Comparison of ENCODE assay signal across 8 cellular contexts in the genomic region with DNA sequence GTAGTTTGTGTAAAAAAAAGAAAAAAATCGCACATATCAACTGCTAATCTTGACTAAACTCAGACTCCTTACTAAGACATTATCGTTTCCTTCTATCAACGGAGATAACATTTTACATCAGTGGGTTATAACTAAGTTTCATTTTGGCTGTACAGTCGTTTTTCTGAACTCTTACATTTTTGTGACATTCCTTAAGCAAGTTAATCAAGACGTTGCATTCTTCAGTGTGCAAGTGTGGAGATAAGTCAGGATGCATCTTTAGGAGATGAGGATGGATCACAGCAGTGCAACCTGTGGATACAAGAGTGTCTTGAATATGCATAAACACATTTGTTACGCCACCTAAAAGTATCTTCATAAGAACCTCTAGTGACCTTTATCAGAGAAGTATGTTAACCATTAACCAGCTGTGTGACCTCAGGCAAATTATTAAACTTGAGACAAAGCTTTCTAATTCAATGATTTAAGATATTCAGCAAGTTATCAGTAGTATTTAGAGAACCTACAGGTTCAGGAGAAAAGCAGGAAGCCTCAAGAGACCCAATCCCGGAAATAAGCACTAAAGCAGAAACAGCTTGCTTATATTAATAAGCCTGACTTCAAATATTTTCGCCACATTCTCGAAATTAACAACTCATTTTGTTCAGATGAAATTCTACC. TPM values are rescaled to one million over a fixed set of nuclear protein-coding genes. Genes with fewer than 3 reads are reported as not detected.
A peak's percentile ranks its signal among the peaks of the same experiment; 100 is the strongest.
DNase-seq lines count a peak whose midpoint lies in the region; ATAC-seq and TF ChIP-seq lines count a peak whose summit lies in the region.

No MANE protein-coding gene starts in this region.

- H3K36me3 ChIP-seq in SU-DHL-6 (ENCODE audit: low read length) (no peaks in the 10 kb centered on the region), liver (ENCODE audit: control insufficient read depth in 4 of 4, insufficient read depth in 3 of 4, low read depth in 1 of 4, low read length in 3 of 4) (no peaks in the 10 kb centered on the region), MM.1S (replicated peaks; ENCODE audit: insufficient read depth, low read length) (no peaks in the 10 kb centered on the region)

- TF ChIP-seq RAD21 in liver (IDR thresholded peaks at IDR 0.05) = no peak

- H3K27ac ChIP-seq in SU-DHL-6 (ENCODE audit: low read depth, low read length) (no peak overlapping the region), liver (ENCODE audit: low read depth in 1 of 2, low read length in 2 of 2) (peak overlapping the region; percentile 56 to 70), MM.1S (ENCODE audit: low read length) (no peak overlapping the region)

- H3F3A ChIP-seq in SU-DHL-6 (ENCODE audit: insufficient read depth) (no peaks in the 10 kb centered on the region), MM.1S (ENCODE audit: insufficient read depth, low read length) (no peaks in the 10 kb centered on the region)

- TF ChIP-seq POLR2A in lower leg skin (IDR thresholded peaks at IDR 0.05) = no peak

- H3K4me3 ChIP-seq in GM12875 (ENCODE audit: low read depth, low read length) = peak overlapping the region; percentile 2
- no peak overlapping the region for H3K4me3 ChIP-seq in SU-DHL-6 (ENCODE audit: insufficient read depth, low read length, poor library complexity, severe bottlenecking)
- H3K4me3 ChIP-seq in liver (ENCODE audit: low read depth in 1 of 3, low read length in 3 of 3) = peak overlapping the region; percentile 38 to 59 (median 51)
- no peak overlapping the region for H3K4me3 ChIP-seq in MM.1S (ENCODE audit: low read length)
- no peak overlapping the region for H3K4me3 ChIP-seq in lower leg skin (ENCODE audit: low read depth, poor library complexity, severe bottlenecking)

- H3K9me2 ChIP-seq in SU-DHL-6 (replicated peaks; ENCODE audit: insufficient read depth, low read length) (no peaks in the 10 kb centered on the region), MM.1S (replicated peaks; ENCODE audit: insufficient read depth, low read length) (no peaks in the 10 kb centered on the region)

- H3K27me3 ChIP-seq in SU-DHL-6 (ENCODE audit: low read length) = no peaks in the 10 kb centered on the region
- H3K27me3 ChIP-seq in liver (ENCODE audit: control insufficient read depth in 4 of 4, insufficient read depth in 4 of 4, low read length in 3 of 4) = no peaks in the 10 kb centered on the region
- no peaks in the 10 kb centered on the region for H3K27me3 ChIP-seq in MM.1S (replicated peaks; ENCODE audit: insufficient read depth, low read length)

- no peak for DNase-seq in stimulated activated CD4-positive, alpha-beta T cell treated with anti-CD3 and anti-CD28 coated beads, Interleukin-15, amount 100 ng/mL, for 24 hours
- DNase-seq in MM.1S = no peak
- DNase-seq in NCI-H774 (lab: John Stamatoyannopoulos, UW) = no peak
- no peak for DNase-seq in lower leg skin (ENCODE audit: low spot score in 2 of 2)

- WGBS in liver = 5% methylated on average over 9 of the region's 9 CpGs
- 61% methylated on average over 9 of the region's 9 CpGs for WGBS in lower leg skin, 2 donors

- peak overlapping the region; percentile 20 for H3K4me2 ChIP-seq in SU-DHL-6 (ENCODE audit: low read depth, low read length, poor library complexity, severe bottlenecking)
- no peak overlapping the region for H3K4me2 ChIP-seq in MM.1S (ENCODE audit: low read depth, low read length)

- TF ChIP-seq CTCF in GM12875 (IDR thresholded peaks at IDR 0.05; ENCODE audit: borderline replicate concordance, insufficient read depth, low read depth, low read length) = no peak
- no peak for TF ChIP-seq CTCF in SU-DHL-6 (IDR thresholded peaks at IDR 0.05; ENCODE audit: insufficient read depth, low read length, poor library complexity, severe bottlenecking)
- no peak for TF ChIP-seq CTCF in liver (IDR thresholded peaks at IDR 0.05; ENCODE audit: low read depth, low read length, missing input control)
- no peak for TF ChIP-seq CTCF in MM.1S (IDR thresholded peaks at IDR 0.05; ENCODE audit: low read length)
- no peak for TF ChIP-seq CTCF in lower leg skin (IDR thresholded peaks at IDR 0.05)

- peak; percentile 61 for ATAC-seq in GM21825 (IDR thresholded peaks at IDR 0.05; ENCODE audit: unreplicated experiment)

- H3K9me3 ChIP-seq in SU-DHL-6 (ENCODE audit: insufficient read depth, low read length) (no peaks in the 10 kb centered on the region), liver (ENCODE audit: control insufficient read depth in 4 of 4, low read length in 3 of 4) (no peaks in the 10 kb centered on the region), MM.1S (replicated peaks; ENCODE audit: insufficient read depth, low read length) (no peaks in the 10 kb centered on the region)

- H2AFZ ChIP-seq in SU-DHL-6 (ENCODE audit: low read depth, low read length, severe bottlenecking) (no peak overlapping the region), MM.1S (ENCODE audit: low read length) (no peak overlapping the region)

- H4K20me1 ChIP-seq in SU-DHL-6 (ENCODE audit: low read depth, low read length) = peaks cover 8% of the 10 kb centered on the region; the same call in 1 of the 2 replicates
- no peaks in the 10 kb centered on the region for H4K20me1 ChIP-seq in MM.1S (ENCODE audit: insufficient read depth, low read length)

- intact Hi-C loops in lower leg skin (cut with DNase I; ENCODE audit: low total_unique reads) = no loop called here

- H3K4me1 ChIP-seq in liver (ENCODE audit: control insufficient read depth in 4 of 4, insufficient read depth in 4 of 4, low read length in 3 of 4) (peaks cover 3 to 51% (median 22%) of the 10 kb centered on the region in 4 donors), MM.1S (ENCODE audit: low read length) (no peaks in the 10 kb centered on the region)

- H3K79me2 ChIP-seq in SU-DHL-6 (ENCODE audit: insufficient read depth, low read length) (peaks cover 99% of the 10 kb centered on the region), MM.1S (ENCODE audit: low read length) (peaks cover 92% of the 10 kb centered on the region)

- H3K9ac ChIP-seq in SU-DHL-6 (ENCODE audit: low read length) (no peak overlapping the region), liver (ENCODE audit: low read depth in 1 of 2, low read length in 2 of 2) (peak overlapping the region in 1 of 2 donors; percentile 83), MM.1S (ENCODE audit: low read length) (no peak overlapping the region)

TF ChIP-seq in liver, 16 proteins besides CTCF, POLR2A, EP300 and RAD21:
- peak; percentile 39 for TF ChIP-seq YY1 (IDR thresholded peaks at IDR 0.05)
- no peak for TF ChIP-seq FOXA2 (IDR thresholded peaks at IDR 0.05)
- peak; percentile 37 for TF ChIP-seq NR2F2 (IDR thresholded peaks at IDR 0.05)
- peak; percentile 67 to 76 for TF ChIP-seq RXRA (IDR thresholded peaks at IDR 0.05)
- TF ChIP-seq FOXA1 (IDR thresholded peaks at IDR 0.05) = no peak
- peak; percentile 46 for TF ChIP-seq SP1 (IDR thresholded peaks at IDR 0.05)
- peak; percentile 38 to 64 for TF ChIP-seq JUND (IDR thresholded peaks at IDR 0.05)
- TF ChIP-seq, protein P1, sequence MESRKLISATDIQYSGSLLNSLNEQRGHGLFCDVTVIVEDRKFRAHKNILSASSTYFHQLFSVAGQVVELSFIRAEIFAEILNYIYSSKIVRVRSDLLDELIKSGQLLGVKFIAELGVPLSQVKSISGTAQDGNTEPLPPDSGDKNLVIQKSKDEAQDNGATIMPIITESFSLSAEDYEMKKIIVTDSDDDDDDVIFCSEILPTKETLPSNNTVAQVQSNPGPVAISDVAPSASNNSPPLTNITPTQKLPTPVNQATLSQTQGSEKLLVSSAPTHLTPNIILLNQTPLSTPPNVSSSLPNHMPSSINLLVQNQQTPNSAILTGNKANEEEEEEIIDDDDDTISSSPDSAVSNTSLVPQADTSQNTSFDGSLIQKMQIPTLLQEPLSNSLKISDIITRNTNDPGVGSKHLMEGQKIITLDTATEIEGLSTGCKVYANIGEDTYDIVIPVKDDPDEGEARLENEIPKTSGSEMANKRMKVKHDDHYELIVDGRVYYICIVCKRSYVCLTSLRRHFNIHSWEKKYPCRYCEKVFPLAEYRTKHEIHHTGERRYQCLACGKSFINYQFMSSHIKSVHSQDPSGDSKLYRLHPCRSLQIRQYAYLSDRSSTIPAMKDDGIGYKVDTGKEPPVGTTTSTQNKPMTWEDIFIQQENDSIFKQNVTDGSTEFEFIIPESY (IDR thresholded peaks at IDR 0.05) = no peak
- TF ChIP-seq HNF4A (conservative IDR thresholded peaks at IDR 0.05) = peak; percentile 36 to 48

RNA-seq across cellular contexts. Expression of a gene that starts 9.4 kb away (rescaled TPM):
- total RNA-seq in liver (10 to 100 TPM; 26.2 to 28.3 TPM), lower leg skin (10 to 100 TPM; 19.6 to 52.9 (median 32.6) TPM)
- 10 to 100 TPM; 56.7 to 98.4 TPM for polyA plus RNA-seq in liver

RNA-seq across cellular contexts. Expression of a gene that starts 9.7 kb away (rescaled TPM):
- 10 to 100 TPM in 1 of 2 donors, 1 to 10 TPM in 1; 9.9 to 30.8 TPM for total RNA-seq in liver
- polyA plus RNA-seq in liver = 1 to 10 TPM; 1.8 to 5.9 TPM
- 1 to 10 TPM; 3.8 to 5.2 (median 4.9) TPM for total RNA-seq in lower leg skin

RNA-seq across cellular contexts. Expression of a gene that starts 38.4 kb away (rescaled TPM):
- total RNA-seq in liver = 10 to 100 TPM; 15.9 to 17.8 TPM
- 1 to 10 TPM; 6.8 to 8.8 TPM for polyA plus RNA-seq in liver
- total RNA-seq in lower leg skin = 10 to 100 TPM; 33.3 to 51.7 (median 41.9) TPM

Comparison
In these comparisons a context has a peak if more than half of its experiments do, and no peak if none do; other contexts are left out.
1. H3K4me3 ChIP-seq: peak in GM12875 (single experiment) and liver (3 of 3); none in SU-DHL-6 (single experiment), MM.1S (single experiment) and lower leg skin (single experiment).
2. H3K27ac ChIP-seq: peak in liver (2 of 2); none in SU-DHL-6 (single experiment) and MM.1S (single experiment).